8 cellular contexts compared by ENCODE assay signal in genomic region chr7:121438017-121438955, GRCh38. TPM values are rescaled to one million over a fixed set of nuclear protein-coding genes. Genes with fewer than 3 reads are reported as not detected.
DNase-seq lines count a peak whose midpoint lies in the region; ATAC-seq and TF ChIP-seq lines count a peak whose summit lies in the region.
"Not testable (repeated sequence)": the region's sequence is repeated elsewhere in the genome, so short reads cannot be mapped to it uniquely, and the experiment has no call there.

No MANE protein-coding gene starts in this region.

- not testable (repeated sequence) for H3K27me3 ChIP-seq in trophoblast cell (ENCODE audit: insufficient read depth, low read length)

- H3K4ac ChIP-seq in trophoblast cell (ENCODE audit: low read depth, low read length), result not testable (repeated sequence)

- peak overlapping the region; percentile 27 for H4K12ac ChIP-seq in trophoblast cell (ENCODE audit: low read depth, low read length)

- not testable (repeated sequence) for H3K4me3 ChIP-seq in astrocyte of the spinal cord (ENCODE audit: low read depth, low read length); trophoblast cell (ENCODE audit: low read depth, low read length)

- not testable (repeated sequence) for H3K18ac ChIP-seq in trophoblast cell (ENCODE audit: low read length)

- intact Hi-C loops in left ventricle myocardium superior (cut with micrococcal nuclease), result not testable (repeated sequence)

- in situ Hi-C loops in astrocyte of the spinal cord (cut with HindIII; ENCODE audit: low sequenced_read_pairs), result not testable (repeated sequence)

- no CpG with 5 or more reads among the region's 12 CpGs for WGBS in trophoblast cell (ENCODE audit: extremely low coverage, insufficient coverage, insufficient read length)

- not testable (repeated sequence) for H3K23ac ChIP-seq in trophoblast cell (ENCODE audit: low read length)

- not testable (repeated sequence) for H3K36me3 ChIP-seq in trophoblast cell (ENCODE audit: control insufficient read depth in 1 of 2, insufficient read depth in 2 of 2, low read length in 2 of 2)

- H2BK12ac ChIP-seq in trophoblast cell (ENCODE audit: low read length), result not testable (repeated sequence)

- peak; percentile 55 for ATAC-seq in HG02642 (IDR thresholded peaks at IDR 0.05; ENCODE audit: poor library complexity, unreplicated experiment)
- peak; percentile 69 for ATAC-seq in left ventricle myocardium superior

- H4K91ac ChIP-seq in trophoblast cell (ENCODE audit: low read depth, low read length), result not testable (repeated sequence)

- not testable (repeated sequence) for H2BK5ac ChIP-seq in trophoblast cell (ENCODE audit: low read depth, low read length, poor library complexity)

- peaks cover 2 to 12% of the 10 kb centered on the region in 2 experiments for H3K4me1 ChIP-seq in trophoblast cell (ENCODE audit: control insufficient read depth in 1 of 2, insufficient read depth in 2 of 2, low read length in 2 of 2)

- H3K79me2 ChIP-seq in trophoblast cell (ENCODE audit: control insufficient read depth, insufficient read depth, low read length, poor library complexity), result not testable (repeated sequence)

- H3K79me1 ChIP-seq in trophoblast cell (ENCODE audit: low read length), result not testable (repeated sequence)

- peak overlapping the region; percentile 79 for H3K27ac ChIP-seq in trophoblast cell (ENCODE audit: low read depth, low read length)

- peak overlapping the region; percentile 52 for H3K4me2 ChIP-seq in trophoblast cell (ENCODE audit: low read length)

- peak overlapping the region; percentile 48 for H4K8ac ChIP-seq in trophoblast cell (ENCODE audit: low read depth, low read length)

- H2BK120ac ChIP-seq in trophoblast cell (ENCODE audit: insufficient read depth, low read length, poor library complexity), result peak overlapping the region; percentile 22

- not testable (repeated sequence) for H2AFZ ChIP-seq in trophoblast cell (ENCODE audit: insufficient read depth, low read length, poor library complexity)

- H3K9ac ChIP-seq in trophoblast cell (ENCODE audit: low read length), result not testable (repeated sequence)

- H2AK5ac ChIP-seq in trophoblast cell (ENCODE audit: low read length), result not testable (repeated sequence)

- DNase-seq in ELR (ENCODE audit: low read depth) (peak; percentile 43), NCI-H2171 treated with DMSO at 0.1 percent for 48 hours (lab: John Stamatoyannopoulos, UW) (peak; percentile 56), astrocyte of the spinal cord (ENCODE audit: low read depth, low spot score) (peak; percentile 59), left ventricle myocardium superior (peak; percentile 86), trophoblast cell (peak; percentile 37 to 81)
- DNase-seq in activated CD4-positive, CD25-positive, alpha-beta regulatory T cell treated with anti-CD3 and anti-CD28 coated beads, Interleukin-2, amount 50 U/mL, for 16 hours (ENCODE audit: low read depth, low spot score), result peak; percentile 6
- peak; percentile 51 to 86 (median 80) for DNase-seq in stimulated activated naive CD4-positive, alpha-beta T cell (lab: John Stamatoyannopoulos, UW)

- not testable (repeated sequence) for H3K14ac ChIP-seq in trophoblast cell (ENCODE audit: low read length)

- not testable (repeated sequence) for H3K9me3 ChIP-seq in trophoblast cell (ENCODE audit: insufficient read depth, low read depth, low read length)

- TF ChIP-seq CTCF in astrocyte of the spinal cord (IDR thresholded peaks at IDR 0.05; ENCODE audit: low read depth, low read length), result peak; percentile 8

RNA-seq across cellular contexts. Expression of gene FAM3C, which starts 42.2 kb away (rescaled TPM):
- total RNA-seq in left ventricle myocardium superior, result 42.8 TPM
- polyA plus RNA-seq in trophoblast cell (2013), result 61.0 and 61.4 TPM in 2 replicates

Comparison
In these comparisons a context has a peak if more than half of its experiments do, and no peak if none do; other contexts are left out.
1. DNase-seq: peak in every context shown above with its lines; median percentile 86 in left ventricle myocardium superior; 80 in stimulated activated naive CD4-positive, alpha-beta T cell; 59 in astrocyte of the spinal cord; 59 in trophoblast cell; 56 in NCI-H2171 treated with DMSO at 0.1 percent for 48 hours; 43 in ELR; 6 in activated CD4-positive, CD25-positive, alpha-beta regulatory T cell treated with anti-CD3 and anti-CD28 coated beads, Interleukin-2, amount 50 U/mL, for 16 hours.